8 cellular contexts compared by ENCODE assay signal in genomic region chr12:92146497-92146828, GRCh38. TPM values are rescaled to one million over a fixed set of nuclear protein-coding genes. Genes with fewer than 3 reads are reported as not detected.
DNase-seq lines count a peak whose midpoint lies in the region; ATAC-seq and TF ChIP-seq lines count a peak whose summit lies in the region.

No MANE protein-coding gene starts in this region.

- H3K27me3 ChIP-seq in left lung: no peaks in the 10 kb centered on the region
- H3K27me3 ChIP-seq in transverse colon: no peaks in the 10 kb centered on the region

- in situ Hi-C loops in transverse colon (cut with MboI; ENCODE audit: low pct_ligation_motif_present in 1 of 4, low pct_unique_long_range_greater_than_20kb in 1 of 4, low sequenced_read_pairs in 3 of 4): loop anchor here (5.0 to 25.0 kb wide), 6 partner anchors 334 to 762 kb away; no protein-coding TSS in a partner anchor

- TF ChIP-seq POLR2A in transverse colon (IDR thresholded peaks at IDR 0.05): no peak

- H3K4me3 ChIP-seq in left lung: peak overlapping the region; percentile 36 to 85
- H3K4me3 ChIP-seq in transverse colon: peak overlapping the region; percentile 43 to 98 (median 61)

- H3K27me3 Mint-ChIP-seq in activated T-cell treated with anti-CD3 and anti-CD28 coated beads, Interleukin-2, amount 50 U/mL, for 4 hours (ENCODE audit: low read depth): no peaks in the 10 kb centered on the region
- H3K27me3 Mint-ChIP-seq in activated naive CD8-positive, alpha-beta T cell treated with anti-CD3 and anti-CD28 coated beads, Interleukin-2, amount 10 ng/mL, durations not matched to agents 7 days and 5 days: no peaks in the 10 kb centered on the region

- WGBS in transverse colon (ENCODE audit: low coverage in 1 of 2), 2 donors: 0 to 1% methylated on average over 4 to 10 of the region's 10 CpGs

- H3K4me1 ChIP-seq in left lung: peaks cover 5 to 14% of the 10 kb centered on the region in 2 donors
- peaks cover 0 to 30% (median 2%) of the 10 kb centered on the region in 4 donors for H3K4me1 ChIP-seq in transverse colon

- peaks cover 0 to 26% of the 10 kb centered on the region in 2 donors for H3K36me3 ChIP-seq in left lung
- peaks cover 0 to 20% (median 4%) of the 10 kb centered on the region in 4 donors for H3K36me3 ChIP-seq in transverse colon

- H3K4me3 Mint-ChIP-seq in activated T-cell treated with anti-CD3 and anti-CD28 coated beads, Interleukin-2, amount 50 U/mL, for 4 hours: peak overlapping the region; percentile 100
- H3K4me3 Mint-ChIP-seq in activated naive CD8-positive, alpha-beta T cell treated with anti-CD3 and anti-CD28 coated beads, Interleukin-2, amount 10 ng/mL, durations not matched to agents 7 days and 5 days: peak overlapping the region; percentile 88

- peaks cover 44% of the 10 kb centered on the region for H3K36me3 Mint-ChIP-seq in activated T-cell treated with anti-CD3 and anti-CD28 coated beads, Interleukin-2, amount 50 U/mL, for 4 hours (ENCODE audit: insufficient read depth)
- peaks cover 56% of the 10 kb centered on the region for H3K36me3 Mint-ChIP-seq in activated naive CD8-positive, alpha-beta T cell treated with anti-CD3 and anti-CD28 coated beads, Interleukin-2, amount 10 ng/mL, durations not matched to agents 7 days and 5 days

- POLR2A ChIA-PET in activated naive CD8-positive, alpha-beta T cell treated with anti-CD3 and anti-CD28 coated beads, Interleukin-2, amount 10 ng/mL, durations not matched to agents 7 days and 5 days (lab: Charles Lee): interaction anchor here (0.6 to 7.1 kb wide), 49 partner anchors 10 to 783 kb away, joined by 3 to 311 read pairs (median 8); partner anchors contain the start of gene EEA1

- TF ChIP-seq CTCF in left lung (IDR thresholded peaks at IDR 0.05) (no peak), transverse colon (IDR thresholded peaks at IDR 0.05) (no peak)

- peak overlapping the region; percentile 99 for H3K27ac Mint-ChIP-seq in activated naive CD8-positive, alpha-beta T cell treated with anti-CD3 and anti-CD28 coated beads, Interleukin-2, amount 10 ng/mL, durations not matched to agents 7 days and 5 days

- DNase-seq in activated T-cell treated with anti-CD3 and anti-CD28 coated beads, Interleukin-2, amount 50 U/mL, for 4 hours: no peak
- no peak for DNase-seq in activated T-cell treated with anti-CD3 and anti-CD28 coated beads, Interleukin-2, amount 50 U/mL, for 48 hours
- DNase-seq in activated naive CD8-positive, alpha-beta T cell treated with anti-CD3 and anti-CD28 coated beads, Interleukin-2, amount 10 ng/mL, durations not matched to agents 7 days and 5 days: no peak
- no peak for DNase-seq in left lung
- DNase-seq in transverse colon: no peak
- no peak for DNase-seq in AG20443 (ENCODE audit: low spot score)

- peaks cover 28% of the 10 kb centered on the region for H3K4me1 Mint-ChIP-seq in activated T-cell treated with anti-CD3 and anti-CD28 coated beads, Interleukin-2, amount 50 U/mL, for 4 hours (ENCODE audit: low read depth)
- peaks cover 26% of the 10 kb centered on the region for H3K4me1 Mint-ChIP-seq in activated naive CD8-positive, alpha-beta T cell treated with anti-CD3 and anti-CD28 coated beads, Interleukin-2, amount 10 ng/mL, durations not matched to agents 7 days and 5 days

- no peak for ATAC-seq in activated T-cell treated with anti-CD3 and anti-CD28 coated beads, Interleukin-2, amount 50 U/mL, for 4 hours
- no peak for ATAC-seq in activated naive CD8-positive, alpha-beta T cell treated with anti-CD3 and anti-CD28 coated beads, Interleukin-2, amount 10 ng/mL, durations not matched to agents 7 days and 5 days (ENCODE audit: low read depth)
- ATAC-seq in left lung: peak; percentile 0
- ATAC-seq in GM19463 (IDR thresholded peaks at IDR 0.05; ENCODE audit: unreplicated experiment): no peak
- no peak for ATAC-seq in GM21390 (IDR thresholded peaks at IDR 0.05; ENCODE audit: unreplicated experiment)

- intact Hi-C loops in left lung (cut with DNase I) (no loop called here), transverse colon (cut with DNase I; ENCODE audit: low total_unique reads) (loop anchor here (10.0 kb wide), 2 partner anchors 98 to 112 kb away; no protein-coding TSS in a partner anchor)

- H3K9me3 ChIP-seq in left lung (no peaks in the 10 kb centered on the region), transverse colon (no peaks in the 10 kb centered on the region)

- H3K27ac ChIP-seq in left lung (peak overlapping the region; percentile 96 to 99), transverse colon (peak overlapping the region; percentile 89 to 100 (median 98))

- H3K9me3 Mint-ChIP-seq in activated T-cell treated with anti-CD3 and anti-CD28 coated beads, Interleukin-2, amount 50 U/mL, for 4 hours: no peaks in the 10 kb centered on the region
- no peaks in the 10 kb centered on the region for H3K9me3 Mint-ChIP-seq in activated naive CD8-positive, alpha-beta T cell treated with anti-CD3 and anti-CD28 coated beads, Interleukin-2, amount 10 ng/mL, durations not matched to agents 7 days and 5 days

- no peak for TF ChIP-seq EP300 in transverse colon (IDR thresholded peaks at IDR 0.05; ENCODE audit: low read depth)

RNA-seq across cellular contexts. Expression of gene BTG1, which starts 0.8 kb away (rescaled TPM):
- 100 to 1,000 TPM; 119 to 204 (median 130) TPM for total RNA-seq in activated T-cell treated with anti-CD3 and anti-CD28 coated beads, Interleukin-2, amount 50 U/mL, for 4 hours
- 100 to 1,000 TPM; 249 to 255 TPM for total RNA-seq in activated naive CD8-positive, alpha-beta T cell treated with anti-CD3 and anti-CD28 coated beads, Interleukin-2, amount 10 ng/mL, durations not matched to agents 7 days and 5 days
- total RNA-seq in left lung (100 to 1,000 TPM in 1 of 2 donors, 10 to 100 TPM in 1; 87.9 to 114 TPM), transverse colon (100 to 1,000 TPM in 1 of 4 donors, 10 to 100 TPM in 3; 28.3 to 111 (median 78.1) TPM)
